ENCODE assay signal across 1 cellular context in genomic region chr7:105876964-105877601, GRCh38.
TF ChIP-seq lines count a peak whose summit lies in the region.

No MANE protein-coding gene starts in this region.

TF ChIP-seq in HepG2, 621 proteins besides CTCF, POLR2A, EP300 and RAD21 (continued from another document and continues in another):
- peak; percentile 25; the same call in 1 of the 2 replicates for TF ChIP-seq ZBTB10 (CRISPR knock-in tag; IDR thresholded peaks at IDR 0.05; ENCODE audit: borderline replicate concordance)
- TF ChIP-seq THAP9 (CRISPR knock-in tag; IDR thresholded peaks at IDR 0.05; ENCODE audit: borderline replicate concordance): 0 out of 2 replicates have a peak, but pooled peaks have one; percentile 33
- TF ChIP-seq SP5 (CRISPR knock-in tag; IDR thresholded peaks at IDR 0.05; ENCODE audit: borderline replicate concordance, low read depth): no peak
- no peak for TF ChIP-seq ZNF354B (CRISPR knock-in tag; IDR thresholded peaks at IDR 0.05)
- no peak for TF ChIP-seq ZNF335 (CRISPR knock-in tag; IDR thresholded peaks at IDR 0.05)
- no peak for TF ChIP-seq ZNF891 (CRISPR knock-in tag; IDR thresholded peaks at IDR 0.05)
- no peak for TF ChIP-seq HMGXB3 (CRISPR knock-in tag; IDR thresholded peaks at IDR 0.05; ENCODE audit: borderline replicate concordance)
- TF ChIP-seq DMAP1 (CRISPR knock-in tag; IDR thresholded peaks at IDR 0.05): peak; percentile 72
- TF ChIP-seq ZNF33A (CRISPR knock-in tag; IDR thresholded peaks at IDR 0.05; ENCODE audit: borderline replicate concordance): no peak
- TF ChIP-seq BCLAF1 (IDR thresholded peaks at IDR 0.05): no peak
- 0 out of 2 replicates have a peak, but pooled peaks have one; percentile 19 for TF ChIP-seq KAT8 (CRISPR knock-in tag; IDR thresholded peaks at IDR 0.05)
- TF ChIP-seq ZNF264 (CRISPR knock-in tag; IDR thresholded peaks at IDR 0.05): no peak
- no peak for TF ChIP-seq ZNF407 (CRISPR knock-in tag; IDR thresholded peaks at IDR 0.05; ENCODE audit: not compliant biosample characterization)
- no peak for TF ChIP-seq SNAPC5 (CRISPR knock-in tag; IDR thresholded peaks at IDR 0.05; ENCODE audit: borderline replicate concordance)
- no peak for TF ChIP-seq GRHL1 (CRISPR knock-in tag; conservative IDR thresholded peaks at IDR 0.05)
- TF ChIP-seq KLF6 (CRISPR knock-in tag; IDR thresholded peaks at IDR 0.05): 0 out of 2 replicates have a peak, but pooled peaks have one; percentile 69
- TF ChIP-seq GFI1 (CRISPR knock-in tag; IDR thresholded peaks at IDR 0.05; ENCODE audit: borderline replicate concordance): peak; percentile 49; the same call in 1 of the 2 replicates
